10 cellular contexts compared by ENCODE assay signal in the genomic region with DNA sequence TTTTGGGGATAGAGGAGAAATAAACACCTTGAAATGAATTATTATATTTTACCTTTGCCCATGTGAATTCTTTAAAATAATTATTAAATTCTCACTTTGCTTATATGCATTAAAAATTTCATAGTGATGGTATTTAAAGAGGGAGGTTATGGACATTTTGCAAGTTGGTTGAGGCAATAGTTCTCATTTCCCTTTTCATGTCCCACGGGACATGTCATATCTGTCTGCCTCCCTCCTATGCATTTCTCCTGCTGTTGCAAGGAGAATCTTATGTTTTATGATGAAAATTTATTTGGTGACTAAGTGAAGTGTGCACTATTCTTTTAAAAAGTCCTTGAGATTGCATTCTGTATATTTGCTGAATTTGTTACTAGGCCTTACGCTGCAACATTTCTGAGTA.
DNase-seq lines count a peak whose midpoint lies in the region; ATAC-seq lines count a peak whose summit lies in the region.
"Had no signal": no experiment of that assay in that cellular context is flagged by ENCODE, and none has a peak within 500 bp of the region (broad histone marks: within the 10 kb centered on the region; RNA-seq: fewer than 3 reads in every experiment).

No MANE protein-coding gene starts in this region.

- WGBS in trophoblast cell (ENCODE audit: extremely low coverage, insufficient coverage, insufficient read length), result no CpG with 5 or more reads among the region's 2 CpGs

- H3K27me3 Mint-ChIP-seq in activated CD4-positive, alpha-beta memory T cell treated with anti-CD3 and anti-CD28 coated beads, Interleukin-2, amount 10 ng/mL, durations not matched to agents 7 days and 5 days, result no peaks in the 10 kb centered on the region
- no peaks in the 10 kb centered on the region for H3K27me3 Mint-ChIP-seq in activated CD4-positive, alpha-beta memory T cell treated with anti-CD3 and anti-CD28 coated beads for 36 hours
- H3K27me3 Mint-ChIP-seq in activated T-helper 1 cell treated with anti-CD3 and anti-CD28 coated beads, Interleukin-12 subunit alpha, Interleukin-12 subunit beta, Interleukin-2, Interleukin-4 antibody, amounts not matched to agents 30 ng/mL and 10 ng/mL and 1 ng/mL, durations not matched to agents 14 hours and 24 hours and 36 hours (ENCODE audit: insufficient read depth), result no peaks in the 10 kb centered on the region

- peak overlapping the region; percentile 98 for H3K27ac Mint-ChIP-seq in activated CD4-positive, alpha-beta memory T cell treated with anti-CD3 and anti-CD28 coated beads, Interleukin-2, amount 10 ng/mL, durations not matched to agents 7 days and 5 days
- no peak overlapping the region for H3K27ac Mint-ChIP-seq in activated CD4-positive, alpha-beta memory T cell treated with anti-CD3 and anti-CD28 coated beads for 36 hours
- H3K27ac Mint-ChIP-seq in activated T-helper 1 cell treated with anti-CD3 and anti-CD28 coated beads, Interleukin-12 subunit alpha, Interleukin-12 subunit beta, Interleukin-2, Interleukin-4 antibody, amounts not matched to agents 30 ng/mL and 10 ng/mL and 1 ng/mL, durations not matched to agents 14 hours and 24 hours and 36 hours, result peak overlapping the region; percentile 15

- H3K23ac ChIP-seq in trophoblast cell (ENCODE audit: low read length), result no peak overlapping the region

- H3K4me3 ChIP-seq in skin epidermis (no peak overlapping the region), trophoblast cell (ENCODE audit: low read depth, low read length) (no peak overlapping the region)

- H3K4me3 Mint-ChIP-seq in activated CD4-positive, alpha-beta memory T cell treated with anti-CD3 and anti-CD28 coated beads, Interleukin-2, amount 10 ng/mL, durations not matched to agents 7 days and 5 days, result peak overlapping the region; percentile 65
- no peak overlapping the region for H3K4me3 Mint-ChIP-seq in activated CD4-positive, alpha-beta memory T cell treated with anti-CD3 and anti-CD28 coated beads for 36 hours
- peak overlapping the region; percentile 80 for H3K4me3 Mint-ChIP-seq in activated T-helper 1 cell treated with anti-CD3 and anti-CD28 coated beads, Interleukin-12 subunit alpha, Interleukin-12 subunit beta, Interleukin-2, Interleukin-4 antibody, amounts not matched to agents 30 ng/mL and 10 ng/mL and 1 ng/mL, durations not matched to agents 14 hours and 24 hours and 36 hours

- no peaks in the 10 kb centered on the region for H3K36me3 ChIP-seq in trophoblast cell (ENCODE audit: control insufficient read depth in 1 of 2, insufficient read depth in 2 of 2, low read length in 2 of 2)

- CTCF ChIA-PET in activated CD4-positive, alpha-beta memory T cell treated with anti-CD3 and anti-CD28 coated beads, Interleukin-2, amount 10 ng/mL, durations not matched to agents 7 days and 5 days (lab: Charles Lee), result interaction anchor here (1.3 to 1.7 kb wide), 2 partner anchors 10 to 42 kb away, joined by 3 to 4 read pairs; no protein-coding TSS in a partner anchor
- CTCF ChIA-PET in activated CD4-positive, alpha-beta memory T cell treated with anti-CD3 and anti-CD28 coated beads for 36 hours (lab: Charles Lee), result no interaction called here

- peaks cover 30% of the 10 kb centered on the region for H3K36me3 Mint-ChIP-seq in activated CD4-positive, alpha-beta memory T cell treated with anti-CD3 and anti-CD28 coated beads, Interleukin-2, amount 10 ng/mL, durations not matched to agents 7 days and 5 days (ENCODE audit: low read depth)
- no peaks in the 10 kb centered on the region for H3K36me3 Mint-ChIP-seq in activated CD4-positive, alpha-beta memory T cell treated with anti-CD3 and anti-CD28 coated beads for 36 hours
- peaks cover 17% of the 10 kb centered on the region for H3K36me3 Mint-ChIP-seq in activated T-helper 1 cell treated with anti-CD3 and anti-CD28 coated beads, Interleukin-12 subunit alpha, Interleukin-12 subunit beta, Interleukin-2, Interleukin-4 antibody, amounts not matched to agents 30 ng/mL and 10 ng/mL and 1 ng/mL, durations not matched to agents 14 hours and 24 hours and 36 hours (ENCODE audit: low read depth)

- H2AK5ac ChIP-seq in trophoblast cell (ENCODE audit: low read length), result no peak overlapping the region

- peak overlapping the region in 15 of 21 experiments; percentile 7 to 93 (median 70) for H3K27ac ChIP-seq in skin epidermis
- no peak overlapping the region for H3K27ac ChIP-seq in trophoblast cell (ENCODE audit: low read depth, low read length)

- peaks cover 2% of the 10 kb centered on the region for H3K79me1 ChIP-seq in trophoblast cell (ENCODE audit: low read length)

- H4K8ac ChIP-seq in trophoblast cell (ENCODE audit: low read depth, low read length), result no peak overlapping the region

- no peaks in the 10 kb centered on the region for H3K9me3 Mint-ChIP-seq in activated CD4-positive, alpha-beta memory T cell treated with anti-CD3 and anti-CD28 coated beads, Interleukin-2, amount 10 ng/mL, durations not matched to agents 7 days and 5 days
- H3K9me3 Mint-ChIP-seq in activated CD4-positive, alpha-beta memory T cell treated with anti-CD3 and anti-CD28 coated beads for 36 hours, result no peaks in the 10 kb centered on the region
- H3K9me3 Mint-ChIP-seq in activated T-helper 1 cell treated with anti-CD3 and anti-CD28 coated beads, Interleukin-12 subunit alpha, Interleukin-12 subunit beta, Interleukin-2, Interleukin-4 antibody, amounts not matched to agents 30 ng/mL and 10 ng/mL and 1 ng/mL, durations not matched to agents 14 hours and 24 hours and 36 hours, result peaks cover 2% of the 10 kb centered on the region

- peaks cover 8 to 11% of the 10 kb centered on the region in 2 experiments for H3K4me1 ChIP-seq in trophoblast cell (ENCODE audit: control insufficient read depth in 1 of 2, insufficient read depth in 2 of 2, low read length in 2 of 2)

- no peak overlapping the region for H4K12ac ChIP-seq in trophoblast cell (ENCODE audit: low read depth, low read length)

- H2BK5ac ChIP-seq in trophoblast cell (ENCODE audit: low read depth, low read length, poor library complexity), result no peak overlapping the region

- intact Hi-C loops in activated CD4-positive, alpha-beta memory T cell treated with anti-CD3 and anti-CD28 coated beads for 36 hours (cut with micrococcal nuclease), result loop anchor here (5.0 kb wide), 2 partner anchors 40 to 60 kb away; no protein-coding TSS in a partner anchor
- intact Hi-C loops in activated T-helper 1 cell treated with anti-CD3 and anti-CD28 coated beads, Interleukin-12 subunit alpha, Interleukin-12 subunit beta, Interleukin-2, Interleukin-4 antibody, amounts not matched to agents 30 ng/mL and 10 ng/mL and 1 ng/mL, durations not matched to agents 14 hours and 24 hours and 36 hours (cut with micrococcal nuclease), result loop anchor here (5.0 kb wide), 4 partner anchors 60 to 1410 kb away; no protein-coding TSS in a partner anchor

- H3K18ac ChIP-seq in trophoblast cell (ENCODE audit: low read length), result no peak overlapping the region

- peaks cover 75% of the 10 kb centered on the region for H3K4me1 Mint-ChIP-seq in activated CD4-positive, alpha-beta memory T cell treated with anti-CD3 and anti-CD28 coated beads, Interleukin-2, amount 10 ng/mL, durations not matched to agents 7 days and 5 days
- H3K4me1 Mint-ChIP-seq in activated CD4-positive, alpha-beta memory T cell treated with anti-CD3 and anti-CD28 coated beads for 36 hours (ENCODE audit: low read depth), result peaks cover 84% of the 10 kb centered on the region
- peaks cover 79% of the 10 kb centered on the region for H3K4me1 Mint-ChIP-seq in activated T-helper 1 cell treated with anti-CD3 and anti-CD28 coated beads, Interleukin-12 subunit alpha, Interleukin-12 subunit beta, Interleukin-2, Interleukin-4 antibody, amounts not matched to agents 30 ng/mL and 10 ng/mL and 1 ng/mL, durations not matched to agents 14 hours and 24 hours and 36 hours (ENCODE audit: low read depth)

- H2AFZ ChIP-seq in trophoblast cell (ENCODE audit: insufficient read depth, low read length, poor library complexity), result no peak overlapping the region

- H3K9ac ChIP-seq in trophoblast cell (ENCODE audit: low read length), result no peak overlapping the region

- no peaks in the 10 kb centered on the region for H3K9me3 ChIP-seq in trophoblast cell (ENCODE audit: insufficient read depth, low read depth, low read length)

- ATAC-seq in HG03108 (IDR thresholded peaks at IDR 0.05; ENCODE audit: unreplicated experiment) (peak; percentile 39), GM21528 (IDR thresholded peaks at IDR 0.05; ENCODE audit: low FRiP score, unreplicated experiment) (no peak)

- no peak overlapping the region for H3K4ac ChIP-seq in trophoblast cell (ENCODE audit: low read depth, low read length)

- no peak overlapping the region for H3K4me2 ChIP-seq in trophoblast cell (ENCODE audit: low read length)

- no peak overlapping the region for H2BK120ac ChIP-seq in trophoblast cell (ENCODE audit: insufficient read depth, low read length, poor library complexity)

- peaks cover 3% of the 10 kb centered on the region for H3K79me2 ChIP-seq in trophoblast cell (ENCODE audit: control insufficient read depth, insufficient read depth, low read length, poor library complexity)

- H2BK12ac ChIP-seq in trophoblast cell (ENCODE audit: low read length), result no peak overlapping the region

- no peak overlapping the region for H4K91ac ChIP-seq in trophoblast cell (ENCODE audit: low read depth, low read length)

- no peak for DNase-seq in activated CD4-positive, alpha-beta memory T cell treated with anti-CD3 and anti-CD28 coated beads, Interleukin-2, amount 10 ng/mL, durations not matched to agents 7 days and 5 days
- DNase-seq in activated CD4-positive, alpha-beta memory T cell treated with anti-CD3 and anti-CD28 coated beads for 36 hours, result no peak
- no peak for DNase-seq in activated T-helper 1 cell treated with anti-CD3 and anti-CD28 coated beads, Interleukin-12 subunit alpha, Interleukin-12 subunit beta, Interleukin-2, Interleukin-4 antibody, amounts not matched to agents 30 ng/mL and 10 ng/mL and 1 ng/mL, durations not matched to agents 14 hours and 24 hours and 36 hours (ENCODE audit: low spot score)
- DNase-seq in kidney tubule cell (ENCODE audit: low spot score), result no peak
- no peak for DNase-seq in trophoblast cell
- DNase-seq: Right ventricle myocardium superior; stimulated activated CD4-positive, alpha-beta T cell treated with anti-CD3 and anti-CD28 coated beads, Interleukin-4, amount 100 ng/mL, for 4 hours had no signal

- H3K14ac ChIP-seq in trophoblast cell (ENCODE audit: low read length), result no peak overlapping the region

- no peaks in the 10 kb centered on the region for H3K27me3 ChIP-seq in trophoblast cell (ENCODE audit: insufficient read depth, low read length)

- POLR2A ChIA-PET in activated CD4-positive, alpha-beta memory T cell treated with anti-CD3 and anti-CD28 coated beads, Interleukin-2, amount 10 ng/mL, durations not matched to agents 7 days and 5 days (lab: Charles Lee), result interaction anchor here (0.7 to 4.1 kb wide), 3 partner anchors 10 to 202 kb away, joined by 3 to 35 read pairs (median 7); partner anchors contain the start of gene STX11
- POLR2A ChIA-PET in activated CD4-positive, alpha-beta memory T cell treated with anti-CD3 and anti-CD28 coated beads for 36 hours (lab: Charles Lee), result interaction anchor here (0.6 kb wide), 1 partner anchor 125 kb away, joined by 6 read pairs; no protein-coding TSS in a partner anchor
